In the genomic region with DNA sequence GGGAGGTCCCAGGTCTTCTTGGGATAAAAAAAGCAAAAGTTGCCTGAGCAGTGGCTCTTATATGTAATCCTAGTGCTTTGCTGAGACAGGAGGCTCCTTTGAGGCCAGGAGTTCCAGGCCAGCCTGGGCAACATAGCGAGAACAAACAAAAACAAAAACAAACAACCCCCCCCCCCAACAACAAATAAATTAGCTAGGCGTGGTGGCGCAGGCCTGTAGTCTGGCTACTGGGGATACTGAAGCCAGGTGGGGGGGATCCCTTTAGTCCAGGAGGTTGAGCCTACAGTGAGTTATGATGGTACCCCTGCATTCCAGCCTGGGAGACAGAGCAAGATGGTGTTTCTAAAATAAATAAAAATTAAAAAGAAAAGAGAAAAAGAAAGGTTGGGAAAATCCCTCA, we compare ENCODE assay signal across 13 cellular contexts. TPM values are rescaled to one million over a fixed set of nuclear protein-coding genes. Genes with fewer than 3 reads are reported as not detected.
DNase-seq lines count a peak whose midpoint lies in the region; ATAC-seq, FAIRE-seq and TF ChIP-seq lines count a peak whose summit lies in the region.
"Had no signal": no experiment of that assay in that cellular context is flagged by ENCODE, and none has a peak within 500 bp of the region (broad histone marks: within the 10 kb centered on the region; RNA-seq: fewer than 3 reads in every experiment).

No MANE protein-coding gene starts in this region.

- H3K4me2 ChIP-seq in A549: peak overlapping the region; percentile 68
- peak overlapping the region; percentile 95 for H3K4me2 ChIP-seq in GM23338
- H3K4me2 ChIP-seq: KMS-11 had no signal

- H3K9me3 ChIP-seq in A549: no peaks in the 10 kb centered on the region
- H3K9me3 ChIP-seq: HAP-1 had no signal

- no peak for DNase-seq in A549 (ENCODE audit: low read depth in 1 of 2, low spot score in 1 of 2)
- no peak for DNase-seq in GM23338 (ENCODE audit: low spot score)
- DNase-seq in central memory CD8-positive, alpha-beta T cell (ENCODE audit: low spot score in 2 of 2): no peak
- DNase-seq in natural killer cell: no peak
- DNase-seq in NCI-H69 (lab: John Stamatoyannopoulos, UW): no peak
- DNase-seq in NCI-H1436 treated with DMSO at 0.1 percent for 48 hours (lab: John Stamatoyannopoulos, UW): no peak

- no peak for TF ChIP-seq RAD21 in A549 (conservative IDR thresholded peaks at IDR 0.05 in 1 of 2, IDR thresholded peaks at IDR 0.05 in 1 of 2)

- H3K9me2 ChIP-seq in GM23338 (ENCODE audit: insufficient read depth): no peaks in the 10 kb centered on the region

- TF ChIP-seq CTCF in A549 (IDR thresholded peaks at IDR 0.05) (no peak), GM23338 (conservative IDR thresholded peaks at IDR 0.05; ENCODE audit: low read depth in 2 of 2) (no peak), natural killer cell (IDR thresholded peaks at IDR 0.05) (no peak)

- POLR2A ChIA-PET in A549 (lab: Yijun Ruan, JAX): no interaction called here

- 73% methylated on average over 3 of the region's 3 CpGs for WGBS in A549 (ENCODE audit: missing lambda C conversion rate)

- TF ChIP-seq POLR2A in A549 (IDR thresholded peaks at IDR 0.05; ENCODE audit: low read length): no peak

- H3F3A ChIP-seq in GM23338 (replicated peaks; ENCODE audit: low read depth): no peaks in the 10 kb centered on the region

- CTCF ChIA-PET in A549 (lab: Yijun Ruan, JAX): interaction anchor here (0.6 to 1.9 kb wide), 5 partner anchors 8 to 230 kb away, joined by 3 to 6 read pairs (median 4); no protein-coding TSS in a partner anchor

- H4K20me1 ChIP-seq in GM23338 (replicated peaks; ENCODE audit: insufficient read depth): peaks cover 10% of the 10 kb centered on the region

- intact Hi-C loops in natural killer cell (cut with micrococcal nuclease): no loop called here

- no peak overlapping the region for H2AFZ ChIP-seq in GM23338

- peaks cover 12% of the 10 kb centered on the region; the same call in 1 of the 2 replicates for H3K79me2 ChIP-seq in GM23338 (replicated peaks; ENCODE audit: insufficient read depth)

- H3K36me3 Mint-ChIP-seq in GM23338 (ENCODE audit: low read depth) (peaks cover 10% of the 10 kb centered on the region), natural killer cell (no peaks in the 10 kb centered on the region)
- H3K36me3 Mint-ChIP-seq in central memory CD8-positive, alpha-beta T cell (ENCODE audit: insufficient read depth): peaks cover 5% of the 10 kb centered on the region

- no peak for FAIRE-seq in A549 (lab: Jason Lieb, UNC)

- H3K27ac ChIP-seq in A549 (peak overlapping the region; percentile 54 to 87; a peak in 5 of 6 replicates), GM23338 (ENCODE audit: low read depth) (no peak overlapping the region)
- H3K27ac ChIP-seq: foreskin keratinocyte, KMS-11, VCaP had no signal

- 0 out of 2 replicates have a peak, but pooled peaks cover 3% of the 10 kb centered on the region for H3K27me3 ChIP-seq in GM23338 (ENCODE audit: insufficient read depth)

- H3K36me3 ChIP-seq in GM23338 (ENCODE audit: insufficient read depth): peaks cover 4% of the 10 kb centered on the region; the same call in 1 of the 2 replicates

- TF ChIP-seq EP300 in A549 (IDR thresholded peaks at IDR 0.05): no peak

- H3K27me3 Mint-ChIP-seq in GM23338 (ENCODE audit: insufficient read depth, low read depth, poor library complexity): peaks cover 18% of the 10 kb centered on the region
- H3K27me3 Mint-ChIP-seq in central memory CD8-positive, alpha-beta T cell: peaks cover 62% of the 10 kb centered on the region
- peaks cover 40 to 41% of the 10 kb centered on the region in 2 donors for H3K27me3 Mint-ChIP-seq in natural killer cell (ENCODE audit: low read depth in 2 of 2)

- H3K27ac Mint-ChIP-seq in GM23338: no peak overlapping the region
- no peak overlapping the region for H3K27ac Mint-ChIP-seq in central memory CD8-positive, alpha-beta T cell (ENCODE audit: low read depth)
- H3K27ac Mint-ChIP-seq in natural killer cell: no peak overlapping the region
- H3K27ac Mint-ChIP-seq: activated T-helper 1 cell treated with anti-CD3 and anti-CD28 coated beads, Interleukin-12 subunit alpha, Interleukin-12 subunit beta, Interleukin-2, Interleukin-4 antibody, amounts not matched to agents 30 ng/mL and 10 ng/mL and 1 ng/mL, durations not matched to agents 14 hours and 24 hours and 36 hours had no signal

- ATAC-seq in A549 (no peak), GM23338 (no peak), natural killer cell (no peak), HG03039 (IDR thresholded peaks at IDR 0.05; ENCODE audit: unreplicated experiment) (no peak), GM18907 (IDR thresholded peaks at IDR 0.05; ENCODE audit: unreplicated experiment) (no peak)
- no peak for ATAC-seq in central memory CD8-positive, alpha-beta T cell (replicated peaks; ENCODE audit: extremely low read depth, poor library complexity, severe bottlenecking)

- peaks cover 30% of the 10 kb centered on the region for H3K4me1 Mint-ChIP-seq in GM23338
- peaks cover 19% of the 10 kb centered on the region for H3K4me1 Mint-ChIP-seq in central memory CD8-positive, alpha-beta T cell
- peaks cover 13 to 27% of the 10 kb centered on the region in 2 donors for H3K4me1 Mint-ChIP-seq in natural killer cell

- H3K9me3 Mint-ChIP-seq in GM23338: no peaks in the 10 kb centered on the region
- no peaks in the 10 kb centered on the region for H3K9me3 Mint-ChIP-seq in central memory CD8-positive, alpha-beta T cell
- no peaks in the 10 kb centered on the region for H3K9me3 Mint-ChIP-seq in natural killer cell
- H3K9me3 Mint-ChIP-seq: activated T-helper 1 cell treated with anti-CD3 and anti-CD28 coated beads, Interleukin-12 subunit alpha, Interleukin-12 subunit beta, Interleukin-2, Interleukin-4 antibody, amounts not matched to agents 30 ng/mL and 10 ng/mL and 1 ng/mL, durations not matched to agents 14 hours and 24 hours and 36 hours had no signal

- H3K4me1 ChIP-seq in A549: peaks cover 14% of the 10 kb centered on the region; the same call in 1 of the 3 replicates
- H3K4me1 ChIP-seq in GM23338 (ENCODE audit: insufficient read depth): peaks cover 27% of the 10 kb centered on the region
- H3K4me1 ChIP-seq: foreskin keratinocyte, HAP-1 had no signal

- peak overlapping the region; percentile 44 for H3K4me3 ChIP-seq in A549
- H3K4me3 ChIP-seq in GM23338: peak overlapping the region; percentile 69
- H3K4me3 ChIP-seq: HAP-1 had no signal

- H3K4me3 Mint-ChIP-seq in GM23338 (peak overlapping the region; percentile 73), natural killer cell (peak overlapping the region; percentile 37)
- peak overlapping the region; percentile 68 for H3K4me3 Mint-ChIP-seq in central memory CD8-positive, alpha-beta T cell

TF ChIP-seq in A549, 52 proteins besides CTCF, POLR2A, EP300 and RAD21 (continues in another document):
- TF ChIP-seq JUN (IDR thresholded peaks at IDR 0.05): no peak
- TF ChIP-seq NPAS2 (CRISPR knock-in tag; IDR thresholded peaks at IDR 0.05; ENCODE audit: borderline replicate concordance): no peak
- TF ChIP-seq RCOR1 (IDR thresholded peaks at IDR 0.05; ENCODE audit: low read depth, low read length): no peak
- no peak for TF ChIP-seq ESRRA (IDR thresholded peaks at IDR 0.05; ENCODE audit: borderline replicate concordance, low read length)
- TF ChIP-seq, protein P1, sequence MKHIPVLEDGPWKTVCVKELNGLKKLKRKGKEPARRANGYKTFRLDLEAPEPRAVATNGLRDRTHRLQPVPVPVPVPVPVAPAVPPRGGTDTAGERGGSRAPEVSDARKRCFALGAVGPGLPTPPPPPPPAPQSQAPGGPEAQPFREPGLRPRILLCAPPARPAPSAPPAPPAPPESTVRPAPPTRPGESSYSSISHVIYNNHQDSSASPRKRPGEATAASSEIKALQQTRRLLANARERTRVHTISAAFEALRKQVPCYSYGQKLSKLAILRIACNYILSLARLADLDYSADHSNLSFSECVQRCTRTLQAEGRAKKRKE (CRISPR knock-in tag; IDR thresholded peaks at IDR 0.05; ENCODE audit: low read depth): no peak
- TF ChIP-seq MYC (IDR thresholded peaks at IDR 0.05; ENCODE audit: borderline replicate concordance, low read length): no peak
- no peak for TF ChIP-seq CHD4 (IDR thresholded peaks at IDR 0.05; ENCODE audit: borderline replicate concordance)
- no peak for TF ChIP-seq GATA3 (IDR thresholded peaks at IDR 0.05; ENCODE audit: borderline replicate concordance)
- TF ChIP-seq TFCP2L1 (CRISPR knock-in tag; IDR thresholded peaks at IDR 0.05): no peak
- TF ChIP-seq CBX8 (IDR thresholded peaks at IDR 0.05): no peak
- TF ChIP-seq CEBPB (IDR thresholded peaks at IDR 0.05): no peak

TF ChIP-seq in GM23338, 12 proteins besides CTCF, POLR2A, EP300 and RAD21 (continues in another document):
- TF ChIP-seq, protein P2, sequence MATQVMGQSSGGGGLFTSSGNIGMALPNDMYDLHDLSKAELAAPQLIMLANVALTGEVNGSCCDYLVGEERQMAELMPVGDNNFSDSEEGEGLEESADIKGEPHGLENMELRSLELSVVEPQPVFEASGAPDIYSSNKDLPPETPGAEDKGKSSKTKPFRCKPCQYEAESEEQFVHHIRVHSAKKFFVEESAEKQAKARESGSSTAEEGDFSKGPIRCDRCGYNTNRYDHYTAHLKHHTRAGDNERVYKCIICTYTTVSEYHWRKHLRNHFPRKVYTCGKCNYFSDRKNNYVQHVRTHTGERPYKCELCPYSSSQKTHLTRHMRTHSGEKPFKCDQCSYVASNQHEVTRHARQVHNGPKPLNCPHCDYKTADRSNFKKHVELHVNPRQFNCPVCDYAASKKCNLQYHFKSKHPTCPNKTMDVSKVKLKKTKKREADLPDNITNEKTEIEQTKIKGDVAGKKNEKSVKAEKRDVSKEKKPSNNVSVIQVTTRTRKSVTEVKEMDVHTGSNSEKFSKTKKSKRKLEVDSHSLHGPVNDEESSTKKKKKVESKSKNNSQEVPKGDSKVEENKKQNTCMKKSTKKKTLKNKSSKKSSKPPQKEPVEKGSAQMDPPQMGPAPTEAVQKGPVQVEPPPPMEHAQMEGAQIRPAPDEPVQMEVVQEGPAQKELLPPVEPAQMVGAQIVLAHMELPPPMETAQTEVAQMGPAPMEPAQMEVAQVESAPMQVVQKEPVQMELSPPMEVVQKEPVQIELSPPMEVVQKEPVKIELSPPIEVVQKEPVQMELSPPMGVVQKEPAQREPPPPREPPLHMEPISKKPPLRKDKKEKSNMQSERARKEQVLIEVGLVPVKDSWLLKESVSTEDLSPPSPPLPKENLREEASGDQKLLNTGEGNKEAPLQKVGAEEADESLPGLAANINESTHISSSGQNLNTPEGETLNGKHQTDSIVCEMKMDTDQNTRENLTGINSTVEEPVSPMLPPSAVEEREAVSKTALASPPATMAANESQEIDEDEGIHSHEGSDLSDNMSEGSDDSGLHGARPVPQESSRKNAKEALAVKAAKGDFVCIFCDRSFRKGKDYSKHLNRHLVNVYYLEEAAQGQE (IDR thresholded peaks at IDR 0.05; ENCODE audit: unreplicated experiment): no peak
- TF ChIP-seq POLR2AphosphoS5 (IDR thresholded peaks at IDR 0.05; ENCODE audit: low read depth): no peak

RNA-seq across cellular contexts. Expression of a gene that starts 5.4 kb away (rescaled TPM):
- 5.1 and 6.6 TPM in 2 replicates for polyA plus RNA-seq in A549 (2011; rRNA removed)
- polyA plus RNA-seq in A549 (2012; cell fraction: cytosol; rRNA removed): 5.6 and 8.6 TPM in 2 replicates
- polyA plus RNA-seq in A549 (2012; cell fraction: nucleus; rRNA removed): 11.2 and 11.9 TPM in 2 replicates
- 4.5 to 5.9 TPM (median 5.6 TPM) in 3 replicates for polyA plus RNA-seq in A549 (2017; fragmentation: RNase III; extraction: RNeasy Plus Mini Kit Qiagen cat#74134 plus additional on column Dnase treatment)
- 10.2 and 10.4 TPM in 2 replicates for polyA minus RNA-seq in A549 (2011; rRNA and poly(A)+ RNA removed)
- total RNA-seq in GM23338 (2014; rRNA removed; shearing (Covaris generic)): 20.8 and 23.8 TPM in 2 replicates
- polyA plus RNA-seq in GM23338 (2016; fragmentation: Nextera tagmentation; extraction: Ambion mirVana): 3.8 and 4.1 TPM in 2 replicates
- total RNA-seq in natural killer cell: 1 to 10 TPM; 7.1 to 9.2 (median 7.2) TPM
